ENCODE assay signal across 21 cellular contexts in genomic region chr1:117622726-117623125, GRCh38. TPM values are rescaled to one million over a fixed set of nuclear protein-coding genes. Genes with fewer than 3 reads are reported as not detected.
A peak's percentile ranks its signal among the peaks of the same experiment; 100 is the strongest.
DNase-seq lines count a peak whose midpoint lies in the region; ATAC-seq, FAIRE-seq and TF ChIP-seq lines count a peak whose summit lies in the region.
"Had no signal": no experiment of that assay in that cellular context is flagged by ENCODE, and none has a peak within 500 bp of the region (broad histone marks: within the 10 kb centered on the region; RNA-seq: fewer than 3 reads in every experiment).

No MANE protein-coding gene starts in this region.

- TF ChIP-seq CTCF in HepG2 (CRISPR knock-in tag; IDR thresholded peaks at IDR 0.05) (no peak), right lobe of liver (IDR thresholded peaks at IDR 0.05) (no peak)

- POLR2A ChIA-PET in HepG2 (lab: Yijun Ruan, JAX): no interaction called here
- POLR2A ChIA-PET in activated CD4-positive, alpha-beta memory T cell treated with anti-CD3 and anti-CD28 coated beads for 36 hours (lab: Charles Lee): interaction anchor here (0.7 kb wide), 2 partner anchors 37 to 621 kb away, joined by 3 to 4 read pairs; no protein-coding TSS in a partner anchor
- POLR2A ChIA-PET in activated CD4-positive, alpha-beta T cell treated with anti-CD3 and anti-CD28 coated beads for 36 hours (lab: Charles Lee): no interaction called here

- H3K79me2 ChIP-seq in HepG2 (ENCODE audit: insufficient read depth, low read length): no peaks in the 10 kb centered on the region

- intact Hi-C loops in HepG2 (cut with micrococcal nuclease; ENCODE audit: unreplicated experiment) (no loop called here), right lobe of liver (cut with DNase I) (no loop called here), left ventricle myocardium superior (cut with micrococcal nuclease) (no loop called here), posterior vena cava (cut with DNase I) (no loop called here)
- intact Hi-C loops in activated CD4-positive, alpha-beta memory T cell treated with anti-CD3 and anti-CD28 coated beads for 36 hours (cut with micrococcal nuclease): no loop called here
- intact Hi-C loops in activated CD4-positive, alpha-beta T cell treated with anti-CD3 and anti-CD28 coated beads for 36 hours (cut with DNase I, micrococcal nuclease): no loop called here

- TF ChIP-seq POLR2A in HepG2 (IDR thresholded peaks at IDR 0.05; ENCODE audit: insufficient read depth in 1 of 2, low read depth in 2 of 2, low read length in 2 of 2) (no peak), right lobe of liver (IDR thresholded peaks at IDR 0.05) (no peak)

- H3K4me3 ChIP-seq in HepG2 (replicated peaks in 1 of 3; ENCODE audit: insufficient read depth in 1 of 3, low read depth in 2 of 3, low read length in 3 of 3) (no peak overlapping the region), right lobe of liver (no peak overlapping the region)

- no peak for TF ChIP-seq RAD21 in HepG2 (CRISPR knock-in tag; IDR thresholded peaks at IDR 0.05)

- H3K4me3 Mint-ChIP-seq in activated CD4-positive, alpha-beta memory T cell treated with anti-CD3 and anti-CD28 coated beads for 36 hours: no peak overlapping the region
- H3K4me3 Mint-ChIP-seq in stimulated activated naive B cell treated with anti-CD40 and anti-IgM and Interleukin-4, amounts not matched to agents 10 μg/mL and 1 μg/mL and 100 μg/mL, for 72 hours: no peak overlapping the region
- H3K4me3 Mint-ChIP-seq in activated CD4-positive, alpha-beta T cell treated with anti-CD3 and anti-CD28 coated beads for 36 hours: no peak overlapping the region
- H3K4me3 Mint-ChIP-seq: CD8-positive, alpha-beta T cell; H9; T-helper 1 cell treated with Interleukin-12 subunit alpha and Interleukin-12 subunit beta and Interleukin-4 antibody, amounts not matched to agents 30 μg/mL and 1 μg/mL, for 36 hours had no signal

- peaks cover 38% of the 10 kb centered on the region for H3K4me1 Mint-ChIP-seq in activated CD4-positive, alpha-beta memory T cell treated with anti-CD3 and anti-CD28 coated beads for 36 hours (ENCODE audit: low read depth)
- H3K4me1 Mint-ChIP-seq in stimulated activated naive B cell treated with anti-CD40 and anti-IgM and Interleukin-4, amounts not matched to agents 10 μg/mL and 1 μg/mL and 100 μg/mL, for 72 hours: peaks cover 59 to 96% of the 10 kb centered on the region in 2 donors
- peaks cover 27% of the 10 kb centered on the region for H3K4me1 Mint-ChIP-seq in activated CD4-positive, alpha-beta T cell treated with anti-CD3 and anti-CD28 coated beads for 36 hours

- peaks cover 33% of the 10 kb centered on the region for H3K36me3 Mint-ChIP-seq in activated CD4-positive, alpha-beta memory T cell treated with anti-CD3 and anti-CD28 coated beads for 36 hours
- peaks cover 50 to 81% of the 10 kb centered on the region in 2 donors for H3K36me3 Mint-ChIP-seq in stimulated activated naive B cell treated with anti-CD40 and anti-IgM and Interleukin-4, amounts not matched to agents 10 μg/mL and 1 μg/mL and 100 μg/mL, for 72 hours
- H3K36me3 Mint-ChIP-seq in activated CD4-positive, alpha-beta T cell treated with anti-CD3 and anti-CD28 coated beads for 36 hours (ENCODE audit: low read depth): peaks cover 35% of the 10 kb centered on the region

- H3K27me3 Mint-ChIP-seq in activated CD4-positive, alpha-beta memory T cell treated with anti-CD3 and anti-CD28 coated beads for 36 hours: no peaks in the 10 kb centered on the region
- no peaks in the 10 kb centered on the region for H3K27me3 Mint-ChIP-seq in stimulated activated naive B cell treated with anti-CD40 and anti-IgM and Interleukin-4, amounts not matched to agents 10 μg/mL and 1 μg/mL and 100 μg/mL, for 72 hours
- no peaks in the 10 kb centered on the region for H3K27me3 Mint-ChIP-seq in activated CD4-positive, alpha-beta T cell treated with anti-CD3 and anti-CD28 coated beads for 36 hours

- H3K36me3 ChIP-seq in HepG2 (replicated peaks in 1 of 2; ENCODE audit: control insufficient read depth in 1 of 2, insufficient read depth in 2 of 2, low read length in 2 of 2) (no peaks in the 10 kb centered on the region), right lobe of liver (no peaks in the 10 kb centered on the region)

- H3K27ac Mint-ChIP-seq in activated CD4-positive, alpha-beta memory T cell treated with anti-CD3 and anti-CD28 coated beads for 36 hours: peak overlapping the region; percentile 26
- peak overlapping the region; percentile 79 for H3K27ac Mint-ChIP-seq in stimulated activated naive B cell treated with anti-CD40 and anti-IgM and Interleukin-4, amounts not matched to agents 10 μg/mL and 1 μg/mL and 100 μg/mL, for 72 hours
- no peak overlapping the region for H3K27ac Mint-ChIP-seq in activated CD4-positive, alpha-beta T cell treated with anti-CD3 and anti-CD28 coated beads for 36 hours
- H3K27ac Mint-ChIP-seq: CD8-positive, alpha-beta T cell; H9; T-helper 1 cell treated with Interleukin-12 subunit alpha and Interleukin-12 subunit beta and Interleukin-4 antibody, amounts not matched to agents 30 μg/mL and 1 μg/mL, for 36 hours had no signal

- WGBS in HepG2 (ENCODE audit: low lambda C conversion rate): 4% methylated on average over 5 of the region's 14 CpGs
- WGBS in right lobe of liver (ENCODE audit: insufficient coverage, low coverage, low lambda C conversion rate, missing lambda C conversion rate): 89% methylated on average over 5 of the region's 14 CpGs

- no peak overlapping the region for H3K9ac ChIP-seq in HepG2 (ENCODE audit: insufficient read depth, low read depth, low read length)

- no peaks in the 10 kb centered on the region for H3K9me3 ChIP-seq in HepG2 (ENCODE audit: low read length)
- no peaks in the 10 kb centered on the region for H3K9me3 ChIP-seq in right lobe of liver

- CTCF ChIA-PET in HepG2 (lab: Yijun Ruan, JAX; ENCODE audit: low intra/inter-chr PET ratio, low total read pairs): no interaction called here
- CTCF ChIA-PET in activated CD4-positive, alpha-beta memory T cell treated with anti-CD3 and anti-CD28 coated beads for 36 hours (lab: Charles Lee): interaction anchor here (0.6 to 3.1 kb wide), 7 partner anchors 15 to 135 kb away, joined by 3 to 11 read pairs (median 3); no protein-coding TSS in a partner anchor
- CTCF ChIA-PET in activated CD4-positive, alpha-beta T cell treated with anti-CD3 and anti-CD28 coated beads for 36 hours (lab: Charles Lee): interaction anchor here (0.8 to 1.6 kb wide), 3 partner anchors 10 to 132 kb away, joined by 3 to 4 read pairs (median 3); no protein-coding TSS in a partner anchor

- DNase-seq in HepG2 (ENCODE audit: low spot score) (no peak), right lobe of liver (no peak), left ventricle myocardium superior (no peak), posterior vena cava (ENCODE audit: low spot score) (no peak), NCI-H748 (lab: John Stamatoyannopoulos, UW; ENCODE audit: unreplicated experiment) (no peak)
- no peak for DNase-seq in activated CD4-positive, alpha-beta memory T cell treated with anti-CD3 and anti-CD28 coated beads for 36 hours
- DNase-seq in stimulated activated naive B cell treated with anti-CD40 and anti-IgM and Interleukin-4, amounts not matched to agents 10 μg/mL and 1 μg/mL and 100 μg/mL, for 72 hours: no peak
- no peak for DNase-seq in activated CD4-positive, alpha-beta T cell treated with anti-CD3 and anti-CD28 coated beads for 36 hours
- DNase-seq: ACHN; amygdala; foreskin melanocyte; H9; kidney glomerular epithelial cell; NCI-H1105; NCI-H2107; NCI-H524; SIG-M5; stimulated activated CD4-positive, alpha-beta T cell treated with anti-CD3 and anti-CD28 coated beads, Interleukin-2, amount 100 ng/mL, for 24 hours had no signal

- no peak overlapping the region for H3K27ac ChIP-seq in HepG2 (ENCODE audit: extremely low read length, insufficient read depth, low read length)
- no peak overlapping the region for H3K27ac ChIP-seq in right lobe of liver

- no peak overlapping the region for H2AFZ ChIP-seq in HepG2 (ENCODE audit: low read length)

- no peaks in the 10 kb centered on the region for H4K20me1 ChIP-seq in HepG2 (ENCODE audit: insufficient read depth, low read length)

- H3K27me3 ChIP-seq in HepG2 (ENCODE audit: control insufficient read depth in 1 of 2, insufficient read depth in 2 of 2, low read length in 2 of 2) (peaks cover 0 to 8% of the 10 kb centered on the region in 2 experiments; a peak in 1 of 5 replicates), right lobe of liver (no peaks in the 10 kb centered on the region)

- in situ Hi-C loops in HepG2 (cut with HindIII; ENCODE audit: extremely low pct_ligation_motif_present, low pct_unique_long_range_greater_than_20kb): no loop called here

- ATAC-seq in HepG2 (peak; percentile 55; the same call in 1 of the 3 replicates), right lobe of liver (no peak), left ventricle myocardium superior (peak; percentile 67)
- peak in 1 of 2 donors; percentile 36 for ATAC-seq in stimulated activated naive B cell treated with anti-CD40 and anti-IgM and Interleukin-4, amounts not matched to agents 10 μg/mL and 1 μg/mL and 100 μg/mL, for 72 hours (replicated peaks)
- ATAC-seq in activated CD4-positive, alpha-beta T cell treated with anti-CD3 and anti-CD28 coated beads for 36 hours: no peak

- H3K4me1 ChIP-seq in HepG2 (ENCODE audit: insufficient read depth, low read length) (no peaks in the 10 kb centered on the region), right lobe of liver (no peaks in the 10 kb centered on the region)

- TF ChIP-seq EP300 in HepG2 (IDR thresholded peaks at IDR 0.05; ENCODE audit: low read depth in 2 of 2, low read length in 2 of 2) (no peak), HepG2 (CRISPR knock-in tag; IDR thresholded peaks at IDR 0.05; ENCODE audit: borderline replicate concordance) (no peak)

- no peak for FAIRE-seq in HepG2 (lab: Jason Lieb, UNC)
- FAIRE-seq: urothelium cell line had no signal

- no TSS peak for BruUV-seq in HepG2 (replicated peaks; lab: Mats Ljungman, UMichigan)

- H3K4me2 ChIP-seq in HepG2 (ENCODE audit: low read depth, low read length): no peak overlapping the region

- no peaks in the 10 kb centered on the region for H3K9me3 Mint-ChIP-seq in activated CD4-positive, alpha-beta memory T cell treated with anti-CD3 and anti-CD28 coated beads for 36 hours
- H3K9me3 Mint-ChIP-seq in stimulated activated naive B cell treated with anti-CD40 and anti-IgM and Interleukin-4, amounts not matched to agents 10 μg/mL and 1 μg/mL and 100 μg/mL, for 72 hours: peaks cover 0 to 5% of the 10 kb centered on the region in 2 donors
- H3K9me3 Mint-ChIP-seq in activated CD4-positive, alpha-beta T cell treated with anti-CD3 and anti-CD28 coated beads for 36 hours (ENCODE audit: low read depth): no peaks in the 10 kb centered on the region
- H3K9me3 Mint-ChIP-seq: CD8-positive, alpha-beta T cell; H9; T-helper 1 cell treated with Interleukin-12 subunit alpha and Interleukin-12 subunit beta and Interleukin-4 antibody, amounts not matched to agents 30 μg/mL and 1 μg/mL, for 36 hours had no signal

RNA-seq across cellular contexts. Expression of gene TENT5C, which starts 16.9 kb away (rescaled TPM):
- total RNA-seq in HepG2 (2016; rRNA removed; fragmentation: Illumina TruSeq; extraction: Trizol) (0.02 and 0.04 TPM in 2 replicates), right lobe of liver (10 to 100 TPM in 1 of 6 experiments, 1 to 10 TPM in 5; 2.3 to 13.7 (median 3.0) TPM), left ventricle myocardium superior (16.7 TPM), posterior vena cava (10 to 100 TPM in 1 of 2 donors, 1 to 10 TPM in 1; 3.6 to 12.4 TPM)
- total RNA-seq in HepG2 (2016; cell fraction: cytosol; rRNA removed; fragmentation: Illumina TruSeq; extraction: Trizol; ENCODE audit: low read depth): not detected in 2 replicates
- total RNA-seq in HepG2 (2016; cell fraction: insoluble cytoplasmic fraction; rRNA removed; fragmentation: Illumina TruSeq; extraction: Trizol): 0.04 TPM in 1 of 2 replicates, not detected in the other
- 0.03 TPM in 1 of 2 replicates, not detected in the other for total RNA-seq in HepG2 (2016; cell fraction: membrane; rRNA removed; fragmentation: Illumina TruSeq; extraction: Trizol)
- 0.06 TPM in 1 of 2 replicates, not detected in the other for total RNA-seq in HepG2 (2016; cell fraction: nucleus; rRNA removed; fragmentation: Illumina TruSeq; extraction: Trizol)
- polyA plus RNA-seq in HepG2 (2011; rRNA removed): 0.30 and 0.38 TPM in 2 replicates
- polyA plus RNA-seq in HepG2 (2011; cell fraction: cytosol; rRNA removed): 0.28 and 0.33 TPM in 2 replicates
- polyA plus RNA-seq in HepG2 (2011; cell fraction: nucleus; rRNA removed): 0.26 and 0.35 TPM in 2 replicates
- polyA plus RNA-seq in HepG2 (2012): 0.05 and 0.21 TPM in 2 replicates
- not detected in 2 replicates for polyA plus RNA-seq in HepG2 (2016; cell fraction: cytosol; fragmentation: Illumina TruSeq; extraction: Trizol; ENCODE audit: low read depth)
- polyA plus RNA-seq in HepG2 (2016; cell fraction: insoluble cytoplasmic fraction; fragmentation: Illumina TruSeq; extraction: Trizol; ENCODE audit: low read depth): 0.03 and 0.04 TPM in 2 replicates
- polyA plus RNA-seq in HepG2 (2016; cell fraction: membrane; fragmentation: Illumina TruSeq; extraction: Trizol; ENCODE audit: low read depth): not detected in 2 replicates
- not detected in 2 replicates for polyA plus RNA-seq in HepG2 (2016; cell fraction: nucleus; fragmentation: Illumina TruSeq; extraction: Trizol; ENCODE audit: insufficient read depth, low read depth)
- polyA minus RNA-seq in HepG2 (2011; rRNA and poly(A)+ RNA removed; ENCODE audit: low replicate concordance): 1.3 and 2.5 TPM in 2 replicates
- 0.88 and 0.99 TPM in 2 replicates for polyA minus RNA-seq in HepG2 (2011; cell fraction: cytosol; rRNA and poly(A)+ RNA removed)
- 1.3 and 1.4 TPM in 2 replicates for polyA minus RNA-seq in HepG2 (2011; cell fraction: nucleus; rRNA and poly(A)+ RNA removed)
- 10 to 100 TPM; 13.8 to 14.0 TPM for total RNA-seq in activated CD4-positive, alpha-beta memory T cell treated with anti-CD3 and anti-CD28 coated beads for 36 hours
- total RNA-seq in activated CD4-positive, alpha-beta T cell treated with anti-CD3 and anti-CD28 coated beads for 36 hours: 1 to 10 TPM; 6.0 to 6.4 TPM

Comparison
In these comparisons a context has a peak if more than half of its experiments do, and no peak if none do; other contexts are left out.
1. ATAC-seq: peak in HepG2 (single experiment) and left ventricle myocardium superior (single experiment); none in right lobe of liver (0 of 4) and activated CD4-positive, alpha-beta T cell treated with anti-CD3 and anti-CD28 coated beads for 36 hours (single experiment).